11 cellular contexts compared by ENCODE assay signal in genomic region chr9:10613413-10613812, GRCh38. TPM values are rescaled to one million over a fixed set of nuclear protein-coding genes. Genes with fewer than 3 reads are reported as not detected.
DNase-seq lines count a peak whose midpoint lies in the region; ATAC-seq and TF ChIP-seq lines count a peak whose summit lies in the region.
"Had no signal": no experiment of that assay in that cellular context is flagged by ENCODE, and none has a peak within 500 bp of the region (broad histone marks: within the 10 kb centered on the region; RNA-seq: fewer than 3 reads in every experiment).

No MANE protein-coding gene starts in this region.

- H3K27me3 ChIP-seq in right cardiac atrium (ENCODE audit: control insufficient read depth, insufficient read depth) = peaks cover 2% of the 10 kb centered on the region
- peaks cover 17 to 44% of the 10 kb centered on the region in 2 donors for H3K27me3 ChIP-seq in left lung
- no peaks in the 10 kb centered on the region for H3K27me3 ChIP-seq in vagina

- no peak overlapping the region for H3K4me3 Mint-ChIP-seq in T-helper 17 cell
- H3K4me3 Mint-ChIP-seq: activated T-cell treated with anti-CD3 and anti-CD28 coated beads, Interleukin-2, amount 50 U/mL, for 4 hours had no signal

- H3K4me1 ChIP-seq in right cardiac atrium (ENCODE audit: control insufficient read depth, insufficient read depth, low read length) (no peaks in the 10 kb centered on the region), left lung (peaks cover 0 to 11% of the 10 kb centered on the region in 2 donors), vagina (no peaks in the 10 kb centered on the region)

- no peak for ATAC-seq in right cardiac atrium
- no peak for ATAC-seq in left cardiac atrium
- no peak for ATAC-seq in left lung
- ATAC-seq in T-helper 17 cell = no peak

- WGBS in right cardiac atrium = 4% methylated on average over 13 of the region's 13 CpGs

- H3K36me3 ChIP-seq in left lung = no peaks in the 10 kb centered on the region
- no peaks in the 10 kb centered on the region for H3K36me3 ChIP-seq in vagina

- no peak for TF ChIP-seq POLR2A in vagina (IDR thresholded peaks at IDR 0.05)

- no peak overlapping the region for H3K27ac Mint-ChIP-seq in T-helper 17 cell
- H3K27ac Mint-ChIP-seq: CD4-positive, CD25-positive, alpha-beta regulatory T cell had no signal

- H3K27ac ChIP-seq in right cardiac atrium (ENCODE audit: low read length) (no peak overlapping the region), caudate nucleus (ENCODE audit: low read depth, low read length) (peak overlapping the region; percentile 26), left lung (no peak overlapping the region), vagina (no peak overlapping the region)

- H3K36me3 Mint-ChIP-seq in T-helper 17 cell (ENCODE audit: low read depth) = no peaks in the 10 kb centered on the region
- H3K36me3 Mint-ChIP-seq: CD4-positive, CD25-positive, alpha-beta regulatory T cell had no signal

- no peak for TF ChIP-seq CTCF in left lung (IDR thresholded peaks at IDR 0.05)
- TF ChIP-seq CTCF in vagina (IDR thresholded peaks at IDR 0.05) = no peak

- DNase-seq in right cardiac atrium (peak in 1 of 3 donors; percentile 6), left cardiac atrium (no peak), caudate nucleus (lab: John Stamatoyannopoulos, UW) (peak in 18 of 61 donors; percentile 2 to 61 (median 32)), left lung (peak in 1 of 2 donors; percentile 18), vagina (ENCODE audit: extremely low spot score in 2 of 2) (no peak), T-helper 17 cell (no peak), HCEC 1CT (no peak)
- no peak for DNase-seq in central memory CD4-positive, alpha-beta T cell
- DNase-seq: activated T-cell treated with anti-CD3 and anti-CD28 coated beads, Interleukin-2, amount 50 U/mL, for 4 hours had no signal

- H3K9me3 ChIP-seq in right cardiac atrium (ENCODE audit: control insufficient read depth, low read length) (peaks cover 2% of the 10 kb centered on the region), left lung (no peaks in the 10 kb centered on the region), vagina (no peaks in the 10 kb centered on the region), T-helper 17 cell (ENCODE audit: control insufficient read depth, low read length, poor library complexity, severe bottlenecking) (no peaks in the 10 kb centered on the region)

- no peaks in the 10 kb centered on the region for H3K4me1 Mint-ChIP-seq in T-helper 17 cell

- peaks cover 16% of the 10 kb centered on the region for H3K27me3 Mint-ChIP-seq in T-helper 17 cell

- intact Hi-C loops in right cardiac atrium (cut with DNase I) = loop anchor here in 1 of 4 donors (10.0 kb wide), 1 partner anchor 61 kb away; no protein-coding TSS in a partner anchor
- intact Hi-C loops in left cardiac atrium (cut with DNase I) = no loop called here
- intact Hi-C loops in left lung (cut with DNase I) = no loop called here
- intact Hi-C loops in vagina (cut with DNase I) = no loop called here

- H3K4me3 ChIP-seq in right cardiac atrium (ENCODE audit: low read length) (peak overlapping the region; percentile 81), left lung (peak overlapping the region; percentile 34 to 39), vagina (peak overlapping the region; percentile 33 to 44)

RNA-seq across cellular contexts. Expression of gene PTPRD, which starts 0.6 kb away (rescaled TPM):
- total RNA-seq in right cardiac atrium (10 to 100 TPM in 1 of 4 donors, 1 to 10 TPM in 3; 5.2 to 11.8 (median 7.8) TPM), left cardiac atrium (10 to 100 TPM; 12.1 to 13.4 TPM), left lung (10 to 100 TPM; 24.2 to 49.5 TPM), vagina (10.3 TPM), T-helper 17 cell (not detected)
- polyA plus RNA-seq in right cardiac atrium = 1.3 TPM
- total RNA-seq: T-helper 2 cell treated with Interferon-gamma antibody and Interleukin-4, amounts not matched to agents 100 ng/mL and 5 ng/mL, for 36 hours had no signal
- polyA plus RNA-seq: CD4-positive, CD25-positive, alpha-beta regulatory T cell had no signal

Comparison
In these comparisons a context has a peak if more than half of its experiments do, and no peak if none do; other contexts are left out.
1. RNA of gene PTPRD, which starts 0.6 kb away (total RNA-seq): 24.2 to 49.5 TPM in left lung, 12.1 to 13.4 TPM in left cardiac atrium, 10.3 TPM in vagina (single experiment) and 5.2 to 11.8 TPM in right cardiac atrium; not detected in T-helper 17 cell; every median in the first group is over 4 times any median in the second.
2. Peak in every context shown above with its lines, with median percentiles within 50 percentile points of each other: H3K4me3 ChIP-seq.